In genomic region chr11:68998390-68998911, GRCh38 we compare ENCODE assay signal across 9 cellular contexts. TPM values are rescaled to one million over a fixed set of nuclear protein-coding genes. Genes with fewer than 3 reads are reported as not detected.
DNase-seq lines count a peak whose midpoint lies in the region; ATAC-seq, FAIRE-seq and TF ChIP-seq lines count a peak whose summit lies in the region.
"Had no signal": no experiment of that assay in that cellular context is flagged by ENCODE, and none has a peak within 500 bp of the region (broad histone marks: within the 10 kb centered on the region; RNA-seq: fewer than 3 reads in every experiment).

No MANE protein-coding gene starts in this region.

- H3K27me3 ChIP-seq in osteoblast (ENCODE audit: insufficient read depth, low read length), result peaks cover 10% of the 10 kb centered on the region

- no peaks in the 10 kb centered on the region for H3K79me2 ChIP-seq in osteoblast (ENCODE audit: insufficient read depth, low read length)

- H3K4me2 ChIP-seq in osteoblast (ENCODE audit: insufficient read depth, low read length), result no peak overlapping the region

- H3K27ac ChIP-seq in osteoblast (ENCODE audit: low read depth, low read length), result no peak overlapping the region
- H3K27ac ChIP-seq: neutrophil had no signal

- peaks cover 28% of the 10 kb centered on the region for H3K4me1 ChIP-seq in osteoblast (ENCODE audit: insufficient read depth, low read length)

- no peak for ATAC-seq in HG02588 (IDR thresholded peaks at IDR 0.05; ENCODE audit: unreplicated experiment)
- no peak for ATAC-seq in HG03460 (IDR thresholded peaks at IDR 0.05; ENCODE audit: unreplicated experiment)

- DNase-seq in GM12892 (ENCODE audit: insufficient read length) (peak; percentile 0), NCI-H345 (lab: John Stamatoyannopoulos, UW) (peak; percentile 93), dermis microvascular lymphatic vessel endothelial cell (ENCODE audit: low read depth in 2 of 2) (peak; percentile 50 to 66), osteoblast (ENCODE audit: insufficient read length, low spot score, missing footprints) (peak; percentile 70), GM19240 (ENCODE audit: insufficient read length, low spot score) (no peak)
- no peak for DNase-seq in activated T-cell treated with anti-CD3 and anti-CD28 coated beads, Interleukin-2, amount 50 U/mL, for 1 hour

- H4K20me1 ChIP-seq in osteoblast (ENCODE audit: insufficient read depth, low read length), result no peaks in the 10 kb centered on the region

- no peaks in the 10 kb centered on the region for H3K9me3 ChIP-seq in osteoblast (ENCODE audit: low read depth, low read length)
- H3K9me3 ChIP-seq: neutrophil had no signal

- peak overlapping the region; percentile 54 for H2AFZ ChIP-seq in osteoblast (ENCODE audit: low read length)

- no peak overlapping the region for H3K4me3 ChIP-seq in osteoblast (ENCODE audit: insufficient read depth, low read length)

- no peak for TF ChIP-seq CTCF in osteoblast (IDR thresholded peaks at IDR 0.05; ENCODE audit: extremely low read depth, low read depth, low read length)

- H3K36me3 ChIP-seq in osteoblast (ENCODE audit: insufficient read depth, low read length), result no peaks in the 10 kb centered on the region
- H3K36me3 ChIP-seq: neutrophil had no signal

- no peak for FAIRE-seq in GM12892 (lab: Jason Lieb, UNC)

- no peak for TF ChIP-seq POLR2A in GM12892 (IDR thresholded peaks at IDR 0.05; ENCODE audit: low read depth, low read length)

RNA-seq across cellular contexts. Expression of gene MRGPRF, which starts 14.6 kb away (rescaled TPM):
- not detected for polyA plus RNA-seq in GM12892 (2012; ENCODE audit: missing spikeins)
- total RNA-seq in dermis microvascular lymphatic vessel endothelial cell (0.13 TPM in 2 replicates), osteoblast (39.4 and 41.5 TPM in 2 replicates)

RNA-seq across cellular contexts. Expression of gene MRGPRD, which starts 17.7 kb away (rescaled TPM):
- not detected for polyA plus RNA-seq in GM12892 (2012; ENCODE audit: missing spikeins)
- not detected in 2 replicates for total RNA-seq in dermis microvascular lymphatic vessel endothelial cell
- total RNA-seq in osteoblast, result not detected in 2 replicates

RNA-seq across cellular contexts. Expression of gene TPCN2, which starts 50.3 kb away (rescaled TPM):
- 14.3 TPM for polyA plus RNA-seq in GM12892 (2012; ENCODE audit: missing spikeins)
- total RNA-seq in dermis microvascular lymphatic vessel endothelial cell, result 9.1 and 13.7 TPM in 2 replicates
- 14.1 and 17.4 TPM in 2 replicates for total RNA-seq in osteoblast

Comparison
In these comparisons a context has a peak if more than half of its experiments do, and no peak if none do; other contexts are left out.
1. DNase-seq: peak in GM12892 (single experiment), NCI-H345 (single experiment), dermis microvascular lymphatic vessel endothelial cell (2 of 2) and osteoblast (single experiment); none in activated T-cell treated with anti-CD3 and anti-CD28 coated beads, Interleukin-2, amount 50 U/mL, for 1 hour (single experiment) and GM19240 (single experiment).
2. RNA of gene MRGPRF, which starts 14.6 kb away (total RNA-seq): 39.4 to 41.5 TPM in osteoblast; 0.13 TPM in dermis microvascular lymphatic vessel endothelial cell; every median in the first group is over 10 times any median in the second.